31 cellular contexts compared by ENCODE assay signal in the genomic region with DNA sequence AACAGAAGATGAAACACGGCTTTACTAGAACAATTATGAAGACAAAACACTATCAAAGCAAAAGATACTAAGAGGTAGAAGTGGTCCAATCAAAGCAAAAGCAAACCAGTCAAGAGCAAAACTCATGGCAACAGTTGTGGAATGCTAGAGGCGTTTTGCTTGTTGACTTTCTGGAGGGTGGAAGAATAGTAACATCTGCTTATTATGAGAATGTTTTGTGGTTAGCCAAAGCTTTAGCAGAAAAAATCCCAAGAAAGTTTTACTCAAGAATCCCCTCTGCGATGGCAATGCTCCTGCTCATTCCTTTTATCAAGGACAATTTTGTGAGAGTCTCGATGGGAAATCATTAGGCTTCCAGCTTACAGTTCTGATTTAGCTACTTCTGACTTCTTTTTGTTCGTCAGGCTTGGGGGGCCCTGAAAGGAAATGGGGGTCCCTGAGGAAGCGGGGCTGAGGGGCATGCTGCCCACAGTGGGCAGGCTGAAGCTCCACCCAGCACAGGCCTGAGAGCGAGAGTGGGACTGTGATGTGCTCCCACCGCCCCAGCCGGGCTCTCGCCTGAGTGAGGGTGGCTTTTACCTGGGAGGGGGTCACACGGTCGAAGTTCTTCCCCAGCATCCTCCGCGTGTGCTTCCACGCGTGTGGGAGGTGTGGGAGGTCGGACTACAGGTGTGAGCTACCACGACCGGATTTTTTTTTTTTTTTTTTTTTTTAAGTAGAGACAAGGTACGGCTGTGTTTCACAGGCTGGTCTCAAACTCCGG. TPM values are rescaled to one million over a fixed set of nuclear protein-coding genes. Genes with fewer than 3 reads are reported as not detected.
"Had no signal": no experiment of that assay in that cellular context is flagged by ENCODE, and none has a peak within 500 bp of the region (broad histone marks: within the 10 kb centered on the region; RNA-seq: fewer than 3 reads in every experiment).

No MANE protein-coding gene starts in this region.

- H3K9me3 ChIP-seq: heart left ventricle, neutrophil, ovary, right atrium auricular region, testis, transverse colon had no signal

- H3K4me3 ChIP-seq: heart left ventricle, ovary, right atrium auricular region, transverse colon had no signal

- H3K27ac ChIP-seq: heart left ventricle, neutrophil, ovary, right atrium auricular region, testis, transverse colon had no signal

- H3K36me3 ChIP-seq: heart left ventricle, neutrophil, ovary, right atrium auricular region, transverse colon had no signal

- H3K27me3 ChIP-seq: heart left ventricle, neutrophil, ovary, right atrium auricular region, testis, transverse colon had no signal

- DNase-seq: activated CD4-positive, alpha-beta T cell treated with anti-CD3 and anti-CD28 coated beads for 4 hours; activated CD4-positive, alpha-beta T cell treated with anti-CD3 and anti-CD28 coated beads, Interleukin-2, amount 50 U/mL, for 4 hours; activated naive CD4-positive, alpha-beta T cell; activated T-cell treated with anti-CD3 and anti-CD28 coated beads for 4 hours; activated T-cell treated with anti-CD3 and anti-CD28 coated beads, Interleukin-2, amount 50 U/mL, for 72 hours; anterior cingulate cortex; effector CD8-positive, alpha-beta T cell; foreskin fibroblast; heart left ventricle; hypothalamus; immature natural killer cell; kidney; left colon; mammary epithelial cell; naive B cell; nephron progenitor cell; ovary; stimulated activated CD4-positive, alpha-beta T cell treated with anti-CD3 and anti-CD28 coated beads, Interleukin-4, amount 100 ng/mL, for 1 hour; stimulated activated naive CD8-positive, alpha-beta T cell treated with anti-CD3 and anti-CD28 coated beads, Interleukin-15, Interleukin-2, amounts not matched to agents 100 U/mL and 50 U/mL, for 24 hours; T-helper 1 cell; testis; transverse colon had no signal

- ATAC-seq: activated naive CD4-positive, alpha-beta T cell treated with anti-CD3 and anti-CD28 coated beads, Interleukin-2, amount 50 U/mL, for 72 hours; activated T-cell treated with anti-CD3 and anti-CD28 coated beads, Interleukin-2, amount 50 U/mL, for 72 hours; heart left ventricle; left colon; stimulated activated naive CD8-positive, alpha-beta T cell treated with anti-CD3 and anti-CD28 coated beads, Interleukin-15, Interleukin-2, amounts not matched to agents 100 U/mL and 50 U/mL, for 24 hours had no signal

- H3K4me1 ChIP-seq: heart left ventricle, right atrium auricular region, testis, transverse colon had no signal

RNA-seq across cellular contexts. Expression of a gene that starts 49.0 kb away (rescaled TPM):
- total RNA-seq: activated naive CD4-positive, alpha-beta T cell treated with anti-CD3 and anti-CD28 coated beads, Interleukin-2, amount 50 U/mL, for 72 hours; activated T-cell treated with anti-CD3 and anti-CD28 coated beads, Interleukin-2, amount 50 U/mL, for 72 hours; dermis microvascular lymphatic vessel endothelial cell; epithelial cell of proximal tubule; fibroblast of lung; heart left ventricle; left colon; liver; mammary epithelial cell; mucosa of gallbladder; pulmonary artery endothelial cell; right atrium auricular region; testis; transverse colon had no signal
